8 cellular contexts compared by ENCODE assay signal in genomic region chr7:92904292-92905131, GRCh38.
DNase-seq lines count a peak whose midpoint lies in the region; ATAC-seq lines count a peak whose summit lies in the region.

No MANE protein-coding gene starts in this region.

- H3K4me1 Mint-ChIP-seq in activated CD4-positive, alpha-beta memory T cell treated with anti-CD3 and anti-CD28 coated beads for 36 hours (ENCODE audit: low read depth): peaks cover 31% of the 10 kb centered on the region

- no peaks in the 10 kb centered on the region for H3K27me3 Mint-ChIP-seq in activated CD4-positive, alpha-beta memory T cell treated with anti-CD3 and anti-CD28 coated beads for 36 hours

- DNase-seq in EL (peak; percentile 98), Kasumi-1 (lab: John Stamatoyannopoulos, UW) (peak; percentile 79 to 81), fibroblast of gingiva (ENCODE audit: low read depth) (peak; percentile 61), amygdala (lab: John Stamatoyannopoulos, UW) (no peak), NCI-H1092 (lab: John Stamatoyannopoulos, UW) (no peak)
- peak; percentile 95 for DNase-seq in activated CD4-positive, alpha-beta memory T cell treated with anti-CD3 and anti-CD28 coated beads for 36 hours
- DNase-seq in stimulated activated CD4-positive, alpha-beta T cell treated with anti-CD3 and anti-CD28 coated beads, TNF-alpha, amount 100 ng/mL, for 1 hour (ENCODE audit: low read depth in 3 of 3, low spot score in 1 of 3): peak; percentile 49 to 60 (median 60)

- POLR2A ChIA-PET in activated CD4-positive, alpha-beta memory T cell treated with anti-CD3 and anti-CD28 coated beads for 36 hours (lab: Charles Lee): interaction anchor here (0.6 to 1.9 kb wide), 18 partner anchors 38 to 273 kb away, joined by 3 to 13 read pairs (median 4); partner anchors contain the start of gene CDK6

- peaks cover 2% of the 10 kb centered on the region for H3K9me3 Mint-ChIP-seq in activated CD4-positive, alpha-beta memory T cell treated with anti-CD3 and anti-CD28 coated beads for 36 hours

- peaks cover 2% of the 10 kb centered on the region for H3K36me3 Mint-ChIP-seq in activated CD4-positive, alpha-beta memory T cell treated with anti-CD3 and anti-CD28 coated beads for 36 hours

- CTCF ChIA-PET in activated CD4-positive, alpha-beta memory T cell treated with anti-CD3 and anti-CD28 coated beads for 36 hours (lab: Charles Lee): interaction anchor here (0.6 to 3.4 kb wide), 9 partner anchors 14 to 244 kb away, joined by 3 to 12 read pairs (median 4); partner anchors contain the start of genes CDK6 and SAMD9L

- H3K4me3 Mint-ChIP-seq in activated CD4-positive, alpha-beta memory T cell treated with anti-CD3 and anti-CD28 coated beads for 36 hours: peak overlapping the region; percentile 29

- ATAC-seq in GM21786 (IDR thresholded peaks at IDR 0.05; ENCODE audit: unreplicated experiment): peak; percentile 97

- H3K27ac Mint-ChIP-seq in activated CD4-positive, alpha-beta memory T cell treated with anti-CD3 and anti-CD28 coated beads for 36 hours: peak overlapping the region; percentile 88

- intact Hi-C loops in activated CD4-positive, alpha-beta memory T cell treated with anti-CD3 and anti-CD28 coated beads for 36 hours (cut with micrococcal nuclease): loop anchor here (1.0 to 5.0 kb wide), 20 partner anchors 29 to 328 kb away; partner anchors contain the start of genes FAM133B, SAMD9L and VPS50

Comparison
In these comparisons a context has a peak if more than half of its experiments do, and no peak if none do; other contexts are left out.
1. DNase-seq: peak in EL (single experiment), Kasumi-1 (2 of 2), activated CD4-positive, alpha-beta memory T cell treated with anti-CD3 and anti-CD28 coated beads for 36 hours (single experiment), fibroblast of gingiva (single experiment) and stimulated activated CD4-positive, alpha-beta T cell treated with anti-CD3 and anti-CD28 coated beads, TNF-alpha, amount 100 ng/mL, for 1 hour (3 of 3); none in amygdala (0 of 56) and NCI-H1092 (single experiment).